ENCODE assay signal across 8 cellular contexts in the genomic region with DNA sequence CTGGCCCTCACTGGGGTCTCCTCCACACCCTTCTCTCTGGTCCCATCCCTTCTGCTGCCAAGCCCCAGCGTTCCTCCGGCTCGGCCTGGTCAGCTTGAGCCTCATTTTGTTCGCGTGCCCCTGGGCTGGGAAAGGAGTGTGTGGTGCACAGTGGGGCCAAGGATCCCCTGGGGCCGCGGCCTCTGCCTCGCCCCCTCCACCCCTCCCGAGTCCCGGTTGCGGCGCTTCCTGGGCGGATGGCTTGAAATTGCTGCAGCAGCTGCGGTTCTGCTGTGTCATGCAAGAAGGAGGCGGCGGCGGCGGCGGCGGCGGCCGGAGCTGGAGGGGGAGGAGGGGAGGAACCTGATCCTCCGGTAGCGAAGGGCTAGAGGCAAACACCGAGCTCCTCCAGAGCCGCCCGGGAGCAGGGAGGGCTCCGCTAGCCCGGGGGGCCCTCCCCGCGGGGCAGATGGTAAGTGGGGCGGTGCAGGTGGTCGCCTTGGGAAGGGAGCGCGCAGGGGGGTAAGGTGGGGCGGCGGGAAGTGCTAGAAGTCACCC.
DNase-seq lines count a peak whose midpoint lies in the region; ATAC-seq lines count a peak whose summit lies in the region.

No MANE protein-coding gene starts in this region.

- H3K36me3 ChIP-seq in endocrine pancreas (ENCODE audit: control insufficient read depth, insufficient read depth, low read length) = no peaks in the 10 kb centered on the region

- H3K9ac ChIP-seq in endocrine pancreas (ENCODE audit: control insufficient read depth, insufficient read depth, low read length) = peak overlapping the region; percentile 69

- no peaks in the 10 kb centered on the region for H3K9me3 ChIP-seq in endocrine pancreas (ENCODE audit: control insufficient read depth, low read length)

- no peaks in the 10 kb centered on the region for H3K27me3 ChIP-seq in endocrine pancreas (ENCODE audit: control insufficient read depth, insufficient read depth, low read length)

- peak; percentile 24 for ATAC-seq in HG02938 (IDR thresholded peaks at IDR 0.05; ENCODE audit: unreplicated experiment)

- DNase-seq in GM04504 (ENCODE audit: low read depth) = peak; percentile 76
- DNase-seq in NCI-H82 (lab: John Stamatoyannopoulos, UW) = peak; percentile 79
- peak; percentile 44 for DNase-seq in activated CD8-positive, alpha-beta memory T cell treated with anti-CD3 and anti-CD28 coated beads, Interleukin-2, amount 50 U/mL, for 1 hour (ENCODE audit: extremely low read depth)
- peak; percentile 93 for DNase-seq in mesenteric fat pad (ENCODE audit: low spot score)
- DNase-seq in stimulated activated CD8-positive, alpha-beta memory T cell treated with anti-CD3 and anti-CD28 coated beads, Interleukin-15, amount 100 ng/mL, for 24 hours (ENCODE audit: low read depth) = peak; percentile 47
- DNase-seq in GM19238 (ENCODE audit: insufficient read length, low spot score) = no peak

- peak overlapping the region; percentile 75 for H3K4me3 ChIP-seq in endocrine pancreas (ENCODE audit: control insufficient read depth, insufficient read depth, low read length)

- peaks cover 10% of the 10 kb centered on the region for H3K4me1 ChIP-seq in endocrine pancreas (ENCODE audit: control insufficient read depth, insufficient read depth, low read length)
